ENCODE assay signal across 18 cellular contexts in genomic region chr21:22791376-22791775, GRCh38.
"Had no signal": no experiment of that assay in that cellular context is flagged by ENCODE, and none has a peak within 500 bp of the region (broad histone marks: within the 10 kb centered on the region; RNA-seq: fewer than 3 reads in every experiment).

No MANE protein-coding gene starts in this region.

- H3K4me3 ChIP-seq: dorsolateral prefrontal cortex, gastrocnemius medialis, heart right ventricle, prostate gland, spleen, testis, tibial nerve, upper lobe of right lung, vagina had no signal

- H3K36me3 ChIP-seq: gastrocnemius medialis, heart right ventricle, prostate gland, spleen, tibial nerve, upper lobe of right lung, vagina had no signal

- DNase-seq: effector CD8-positive, alpha-beta T cell; gastrocnemius medialis; heart right ventricle; islet precursor cell; mammary epithelial cell; spleen; stimulated activated CD4-positive, alpha-beta T cell treated with anti-CD3 and anti-CD28 coated beads, Interleukin-1b, Interleukin-23, amount 100 ng/mL, for 48 hours; stimulated activated naive CD8-positive, alpha-beta T cell treated with anti-CD3 and anti-CD28 coated beads, Interleukin-15, amount 100 ng/mL, for 72 hours; upper lobe of right lung had no signal

- H3K9me3 ChIP-seq: gastrocnemius medialis, heart right ventricle, prostate gland, spleen, testis, tibial nerve, upper lobe of right lung, vagina had no signal

- H3K79me2 ChIP-seq: parathyroid adenoma had no signal

- H3K27ac ChIP-seq: dorsolateral prefrontal cortex, gastrocnemius medialis, heart right ventricle, parathyroid adenoma, prostate gland, spleen, testis, tibial nerve, upper lobe of right lung, vagina had no signal

- H3K27me3 ChIP-seq: dorsolateral prefrontal cortex, gastrocnemius medialis, heart right ventricle, spleen, testis, tibial nerve, upper lobe of right lung, vagina had no signal

- H3K9ac ChIP-seq: parathyroid adenoma had no signal

- H3K4me1 ChIP-seq: gastrocnemius medialis, heart right ventricle, parathyroid adenoma, prostate gland, spleen, testis, tibial nerve, upper lobe of right lung, vagina had no signal

- H2AFZ ChIP-seq: parathyroid adenoma had no signal

- ATAC-seq: esophagus mucosa; gastrocnemius medialis; heart right ventricle; sciatic nerve; stimulated activated memory B cell treated with anti-CD40 and anti-IgM and Interleukin-4, amounts not matched to agents 10 μg/mL and 1 μg/mL and 100 μg/mL, for 72 hours; stimulated activated naive CD8-positive, alpha-beta T cell treated with anti-CD3 and anti-CD28 coated beads, Interleukin-15, amount 100 ng/mL, for 72 hours; upper lobe of right lung had no signal
